Comparison of ENCODE assay signal across 8 cellular contexts in genomic region chr10:63720072-63720537, GRCh38.
A peak's percentile ranks its signal among the peaks of the same experiment; 100 is the strongest.
DNase-seq lines count a peak whose midpoint lies in the region; ATAC-seq, FAIRE-seq and TF ChIP-seq lines count a peak whose summit lies in the region.

No MANE protein-coding gene starts in this region.

- peak overlapping the region in 1 of 2 experiments; percentile 56; a peak in 2 of 4 replicates for H3K27ac ChIP-seq in SK-N-SH (ENCODE audit: low read depth in 2 of 2, low read length in 1 of 2)
- no peak overlapping the region for H3K27ac ChIP-seq in HepG2 (ENCODE audit: extremely low read length, insufficient read depth, low read length)

- DNase-seq in COR-L47 (lab: John Stamatoyannopoulos, UW) (peak; percentile 86), SK-N-SH (peak; percentile 27), bronchial epithelial cell (ENCODE audit: low read depth) (peak; percentile 68), HepG2 (ENCODE audit: low spot score) (peak; percentile 48), GF-D8 (lab: John Stamatoyannopoulos, UW) (no peak)
- peak; percentile 15 for DNase-seq in stimulated activated CD8-positive, alpha-beta memory T cell treated with anti-CD3 and anti-CD28 coated beads, Interleukin-4, amount 100 ng/mL, for 24 hours (ENCODE audit: low read depth)

- peak overlapping the region; percentile 35 for H3K4me2 ChIP-seq in Loucy (ENCODE audit: low read depth, low read length, poor library complexity, severe bottlenecking)
- H3K4me2 ChIP-seq in SK-N-SH = no peak overlapping the region
- no peak overlapping the region for H3K4me2 ChIP-seq in HepG2 (ENCODE audit: low read depth, low read length)

- H3F3A ChIP-seq in Loucy (ENCODE audit: low read depth) (no peaks in the 10 kb centered on the region), SK-N-SH (replicated peaks; ENCODE audit: insufficient read depth) (peaks cover 13% of the 10 kb centered on the region)

- TF ChIP-seq RAD21 in SK-N-SH (IDR thresholded peaks at IDR 0.05; ENCODE audit: low read length) (peak; percentile 95), HepG2 (CRISPR knock-in tag; IDR thresholded peaks at IDR 0.05) (peak; percentile 68)

- BruUV-seq in HepG2 (replicated peaks; lab: Mats Ljungman, UMichigan) = no TSS peak

- WGBS in SK-N-SH (ENCODE audit: low lambda C conversion rate) = 3% methylated on average over 6 of the region's 6 CpGs
- 2% methylated on average over 6 of the region's 6 CpGs for WGBS in HepG2 (ENCODE audit: low lambda C conversion rate)

- POLR2A ChIA-PET in SK-N-SH (lab: Yijun Ruan, JAX) (interaction anchor here (1.0 to 2.9 kb wide), 3 partner anchors 8 to 553 kb away, joined by 4 to 35 read pairs (median 4); no protein-coding TSS in a partner anchor), HepG2 (lab: Yijun Ruan, JAX) (no interaction called here)

- intact Hi-C loops in HepG2 (cut with micrococcal nuclease; ENCODE audit: unreplicated experiment) = loop anchor here (1.0 to 5.0 kb wide), 3 partner anchors 47 to 553 kb away; no protein-coding TSS in a partner anchor

- ATAC-seq in GM19452 (IDR thresholded peaks at IDR 0.05; ENCODE audit: unreplicated experiment) = peak; percentile 44
- ATAC-seq in HepG2 = peak; percentile 40; the same call in 2 of the 3 replicates

- no peaks in the 10 kb centered on the region for H3K9me3 ChIP-seq in Loucy (ENCODE audit: insufficient read depth, low read depth, low read length)
- H3K9me3 ChIP-seq in SK-N-SH = no peaks in the 10 kb centered on the region
- H3K9me3 ChIP-seq in HepG2 (ENCODE audit: low read length) = no peaks in the 10 kb centered on the region

- H3K36me3 ChIP-seq in Loucy (ENCODE audit: insufficient read depth, low read length) (no peaks in the 10 kb centered on the region), SK-N-SH (replicated peaks in 1 of 2; ENCODE audit: control insufficient read depth in 1 of 2, insufficient read depth in 2 of 2, low read length in 1 of 2) (no peaks in the 10 kb centered on the region), bronchial epithelial cell (ENCODE audit: control insufficient read depth, insufficient read depth, low read length) (no peaks in the 10 kb centered on the region), HepG2 (replicated peaks in 1 of 2; ENCODE audit: control insufficient read depth in 1 of 2, insufficient read depth in 2 of 2, low read length in 2 of 2) (no peaks in the 10 kb centered on the region)

- H3K9me2 ChIP-seq in Loucy (replicated peaks; ENCODE audit: low read depth, low read length) (no peaks in the 10 kb centered on the region), SK-N-SH (no peaks in the 10 kb centered on the region)

- H3K4me3 ChIP-seq in Loucy (ENCODE audit: low read length, poor library complexity, severe bottlenecking) = no peak overlapping the region
- H3K4me3 ChIP-seq in SK-N-SH (ENCODE audit: low read depth in 2 of 2, low read length in 1 of 2) = peak overlapping the region in 1 of 2 experiments; percentile 53; a peak in 1 of 4 replicates
- H3K4me3 ChIP-seq in bronchial epithelial cell (ENCODE audit: low read depth, low read length) = no peak overlapping the region
- H3K4me3 ChIP-seq in HepG2 (replicated peaks in 1 of 3; ENCODE audit: insufficient read depth in 1 of 3, low read depth in 2 of 3, low read length in 3 of 3) = no peak overlapping the region

- no peaks in the 10 kb centered on the region for H3K27me3 ChIP-seq in Loucy (ENCODE audit: insufficient read depth, low read length, poor library complexity, severe bottlenecking)
- no peaks in the 10 kb centered on the region for H3K27me3 ChIP-seq in SK-N-SH (ENCODE audit: insufficient read depth)
- H3K27me3 ChIP-seq in bronchial epithelial cell (ENCODE audit: control insufficient read depth, insufficient read depth, low read length) = no peaks in the 10 kb centered on the region
- H3K27me3 ChIP-seq in HepG2 (ENCODE audit: control insufficient read depth in 1 of 2, insufficient read depth in 2 of 2, low read length in 2 of 2) = peaks cover 0 to 4% of the 10 kb centered on the region in 2 experiments; a peak in 2 of 5 replicates

- CTCF ChIA-PET in SK-N-SH (lab: Yijun Ruan, JAX) (interaction anchor here (0.6 to 10.0 kb wide), 97 partner anchors 9 to 1127 kb away, joined by 3 to 213 read pairs (median 5); partner anchors contain the start of gene NRBF2), HepG2 (lab: Yijun Ruan, JAX; ENCODE audit: low intra/inter-chr PET ratio, low total read pairs) (interaction anchor here (0.7 to 2.2 kb wide), 4 partner anchors 48 to 1126 kb away, joined by 3 to 14 read pairs (median 7); no protein-coding TSS in a partner anchor)

- in situ Hi-C loops in HepG2 (cut with HindIII; ENCODE audit: extremely low pct_ligation_motif_present, low pct_unique_long_range_greater_than_20kb) = no loop called here

- H4K20me1 ChIP-seq in Loucy (ENCODE audit: insufficient read depth, low read length, poor library complexity, severe bottlenecking) (no peaks in the 10 kb centered on the region), SK-N-SH (ENCODE audit: insufficient read depth) (no peaks in the 10 kb centered on the region), HepG2 (ENCODE audit: insufficient read depth, low read length) (no peaks in the 10 kb centered on the region)

- H3K79me2 ChIP-seq in Loucy (ENCODE audit: insufficient read depth, low read length) (no peaks in the 10 kb centered on the region), SK-N-SH (ENCODE audit: insufficient read depth) (no peaks in the 10 kb centered on the region), HepG2 (ENCODE audit: insufficient read depth, low read length) (no peaks in the 10 kb centered on the region)

- TF ChIP-seq EP300 in SK-N-SH (IDR thresholded peaks at IDR 0.05; ENCODE audit: borderline replicate concordance in 1 of 2, low read depth in 1 of 2, low read length in 1 of 2) (no peak), HepG2 (IDR thresholded peaks at IDR 0.05; ENCODE audit: low read depth in 2 of 2, low read length in 2 of 2) (no peak), HepG2 (CRISPR knock-in tag; IDR thresholded peaks at IDR 0.05; ENCODE audit: borderline replicate concordance) (no peak)

- TF ChIP-seq CTCF in Loucy (conservative IDR thresholded peaks at IDR 0.05; ENCODE audit: low read length) (peak; percentile 96), SK-N-SH (IDR thresholded peaks at IDR 0.05) (peak; percentile 99), bronchial epithelial cell (IDR thresholded peaks at IDR 0.05; ENCODE audit: insufficient read depth, low read length, severe bottlenecking) (peak; percentile 70), HepG2 (CRISPR knock-in tag; IDR thresholded peaks at IDR 0.05) (peak; percentile 74)

- H3K4me1 ChIP-seq in Loucy (ENCODE audit: insufficient read depth, low read length, poor library complexity, severe bottlenecking) (no peaks in the 10 kb centered on the region), SK-N-SH (ENCODE audit: control insufficient read depth in 1 of 2, insufficient read depth in 2 of 2, low read depth in 1 of 2, low read length in 1 of 2) (peaks cover 44 to 56% of the 10 kb centered on the region in 2 experiments), HepG2 (ENCODE audit: insufficient read depth, low read length) (peaks cover 14% of the 10 kb centered on the region)

- H2AFZ ChIP-seq in Loucy (ENCODE audit: low read length) = no peak overlapping the region
- no peak overlapping the region; the same call in 1 of the 2 replicates for H2AFZ ChIP-seq in SK-N-SH (ENCODE audit: low read depth)
- H2AFZ ChIP-seq in HepG2 (ENCODE audit: low read length) = no peak overlapping the region

- no peak for TF ChIP-seq POLR2A in HepG2 (IDR thresholded peaks at IDR 0.05; ENCODE audit: insufficient read depth in 1 of 2, low read depth in 2 of 2, low read length in 2 of 2)

- no peak for FAIRE-seq in bronchial epithelial cell (lab: Jason Lieb, UNC)
- peak; percentile 66 for FAIRE-seq in HepG2 (lab: Jason Lieb, UNC)

- no peak overlapping the region for H3K9ac ChIP-seq in Loucy (ENCODE audit: low read depth, low read length, poor library complexity, severe bottlenecking)
- H3K9ac ChIP-seq in SK-N-SH = no peak overlapping the region
- H3K9ac ChIP-seq in HepG2 (ENCODE audit: insufficient read depth, low read depth, low read length) = no peak overlapping the region

TF ChIP-seq in SK-N-SH, 30 proteins besides CTCF, POLR2A, EP300 and RAD21 (continues in another document):
- TF ChIP-seq MAX (IDR thresholded peaks at IDR 0.05; ENCODE audit: low read depth) (no peak), RFX5 (IDR thresholded peaks at IDR 0.05; ENCODE audit: low read length) (0 out of 2 replicates have a peak, but pooled peaks have one; percentile 15), FOXM1 (IDR thresholded peaks at IDR 0.05; ENCODE audit: low read depth) (no peak), PBX3 (IDR thresholded peaks at IDR 0.05) (no peak), TCF12 (IDR thresholded peaks at IDR 0.05) (no peak)

TF ChIP-seq in HepG2, 621 proteins besides CTCF, POLR2A, EP300 and RAD21 (continues in another document):
- TF ChIP-seq SMC3 (IDR thresholded peaks at IDR 0.05; ENCODE audit: low read length) (peak; percentile 83), STAG1 (CRISPR knock-in tag; IDR thresholded peaks at IDR 0.05) (peak; percentile 87), SIX4 (CRISPR knock-in tag; IDR thresholded peaks at IDR 0.05) (no peak), ARID3A (IDR thresholded peaks at IDR 0.05; ENCODE audit: low read depth, low read length) (peak; percentile 72)
